Comparison of ENCODE assay signal across 21 cellular contexts in genomic region chr3:36709281-36709680, GRCh38. TPM values are rescaled to one million over a fixed set of nuclear protein-coding genes. Genes with fewer than 3 reads are reported as not detected.
DNase-seq lines count a peak whose midpoint lies in the region; ATAC-seq and TF ChIP-seq lines count a peak whose summit lies in the region.
"Had no signal": no experiment of that assay in that cellular context is flagged by ENCODE, and none has a peak within 500 bp of the region (broad histone marks: within the 10 kb centered on the region; RNA-seq: fewer than 3 reads in every experiment).

No MANE protein-coding gene starts in this region.

- ATAC-seq in DND-41 (ENCODE audit: insufficient read depth, low read depth) (peak; percentile 66), HG03342 (IDR thresholded peaks at IDR 0.05; ENCODE audit: unreplicated experiment) (no peak), HG02610 (IDR thresholded peaks at IDR 0.05; ENCODE audit: unreplicated experiment) (no peak)
- ATAC-seq: A549; CD8-positive, alpha-beta T cell had no signal

- TF ChIP-seq CTCF in DND-41 (IDR thresholded peaks at IDR 0.05; ENCODE audit: borderline replicate concordance, extremely low read depth, low read length, poor library complexity, severe bottlenecking) = no peak
- no peak for TF ChIP-seq CTCF in nephron progenitor cell (IDR thresholded peaks at IDR 0.05)

- no peaks in the 10 kb centered on the region for H3K79me2 ChIP-seq in DND-41 (ENCODE audit: insufficient read depth, low read length)
- H3K79me2 ChIP-seq in Karpas-422 (ENCODE audit: low read length) = no peaks in the 10 kb centered on the region

- H3K9me3 ChIP-seq in BLaER1 (no peaks in the 10 kb centered on the region), DND-41 (ENCODE audit: insufficient read depth, low read length, severe bottlenecking) (no peaks in the 10 kb centered on the region), Karpas-422 (ENCODE audit: low read length) (no peaks in the 10 kb centered on the region)
- H3K9me3 ChIP-seq: A549, Caco-2 had no signal

- H3K4me3 ChIP-seq in BLaER1 (no peak overlapping the region), DND-41 (ENCODE audit: low read depth in 1 of 2, low read length in 2 of 2) (no peak overlapping the region), Karpas-422 (ENCODE audit: low read length) (peak overlapping the region; percentile 14)
- H3K4me3 ChIP-seq: A549 had no signal

- H3K27ac ChIP-seq in BLaER1 = 0 out of 2 replicates have a peak overlapping the region, but pooled peaks have one; percentile 7
- no peak overlapping the region for H3K27ac ChIP-seq in DND-41 (ENCODE audit: low read length)
- H3K27ac ChIP-seq in Karpas-422 (ENCODE audit: low read length) = peak overlapping the region; percentile 64
- H3K27ac ChIP-seq: 22Rv1, A549, C4-2B had no signal

- DNase-seq in DND-41 (no peak), Karpas-422 (peak; percentile 63), nephron progenitor cell (no peak), GF-D8 (lab: John Stamatoyannopoulos, UW) (no peak)
- DNase-seq: AML-193; Caco-2; Calu3; CD4-positive, alpha-beta T cell; CD8-positive, alpha-beta T cell; DMS79 treated with DMSO at 0.1 percent for 48 hours; EL; GDM1 had no signal

- H3K27ac Mint-ChIP-seq in nephron progenitor cell = peak overlapping the region; percentile 1
- H3K27ac Mint-ChIP-seq: B cell; CD4-positive, alpha-beta T cell; CD8-positive, alpha-beta T cell had no signal

- peaks cover 24% of the 10 kb centered on the region for H3K4me1 Mint-ChIP-seq in nephron progenitor cell
- H3K4me1 Mint-ChIP-seq: B cell had no signal

- no peak overlapping the region for H2AFZ ChIP-seq in DND-41 (ENCODE audit: low read depth, low read length)
- H2AFZ ChIP-seq in Karpas-422 (ENCODE audit: low read length) = 0 out of 2 replicates have a peak overlapping the region, but pooled peaks have one; percentile 30

- H3K36me3 Mint-ChIP-seq in nephron progenitor cell (ENCODE audit: low read depth) = no peaks in the 10 kb centered on the region
- H3K36me3 Mint-ChIP-seq: CD8-positive, alpha-beta T cell had no signal

- H3K4me1 ChIP-seq in BLaER1 (peaks cover 39% of the 10 kb centered on the region), DND-41 (ENCODE audit: insufficient read depth, low read length) (peaks cover 5% of the 10 kb centered on the region), Karpas-422 (ENCODE audit: low read length) (peaks cover 52% of the 10 kb centered on the region)
- H3K4me1 ChIP-seq: Caco-2 had no signal

- peaks cover 2% of the 10 kb centered on the region for H3K27me3 Mint-ChIP-seq in nephron progenitor cell (ENCODE audit: low read depth, poor library complexity)
- H3K27me3 Mint-ChIP-seq: CD4-positive, alpha-beta T cell had no signal

- H3K9me2 ChIP-seq in Karpas-422 (replicated peaks; ENCODE audit: insufficient read depth, low read length) = no peaks in the 10 kb centered on the region

- peak overlapping the region; percentile 35 for H3K4me2 ChIP-seq in BLaER1
- H3K4me2 ChIP-seq in DND-41 (ENCODE audit: insufficient read depth, low read length) = no peak overlapping the region
- H3K4me2 ChIP-seq in Karpas-422 (ENCODE audit: low read depth, low read length, poor library complexity, severe bottlenecking) = peak overlapping the region; percentile 64
- H3K4me2 ChIP-seq: A549 had no signal

- H4K20me1 ChIP-seq in BLaER1 (no peaks in the 10 kb centered on the region), DND-41 (ENCODE audit: insufficient read depth, low read length) (no peaks in the 10 kb centered on the region), Karpas-422 (ENCODE audit: insufficient read depth, low read depth, low read length) (no peaks in the 10 kb centered on the region)

- H3K36me3 ChIP-seq in BLaER1 (no peaks in the 10 kb centered on the region), DND-41 (ENCODE audit: insufficient read depth, low read length) (no peaks in the 10 kb centered on the region), Karpas-422 (ENCODE audit: insufficient read depth, low read length) (no peaks in the 10 kb centered on the region)

- H3K4me3 Mint-ChIP-seq in nephron progenitor cell = no peak overlapping the region
- H3K4me3 Mint-ChIP-seq: B cell; CD4-positive, alpha-beta T cell; CD8-positive, alpha-beta T cell had no signal

- H3K27me3 ChIP-seq in BLaER1 (no peaks in the 10 kb centered on the region), DND-41 (ENCODE audit: insufficient read depth, low read length, poor library complexity) (no peaks in the 10 kb centered on the region), Karpas-422 (ENCODE audit: low read length) (no peaks in the 10 kb centered on the region)

- H3K9ac ChIP-seq in BLaER1 = peak overlapping the region; percentile 2; the same call in 1 of the 2 replicates
- no peak overlapping the region for H3K9ac ChIP-seq in DND-41 (ENCODE audit: low read depth, low read length)
- peak overlapping the region; percentile 32 for H3K9ac ChIP-seq in Karpas-422 (ENCODE audit: low read length)

- H3K9me3 Mint-ChIP-seq in nephron progenitor cell = no peaks in the 10 kb centered on the region
- H3K9me3 Mint-ChIP-seq: CD4-positive, alpha-beta T cell; CD8-positive, alpha-beta T cell had no signal

RNA-seq across cellular contexts. Expression of gene DCLK3, which starts 55.1 kb away (rescaled TPM):
- not detected in 2 replicates for total RNA-seq in Karpas-422 (2014; rRNA removed; shearing (Covaris generic); ENCODE audit: low replicate concordance)
- total RNA-seq: A172; B cell; Caco-2; Calu3; CD4-positive, alpha-beta T cell; CD8-positive, alpha-beta T cell; G401 had no signal
